In the genomic region with DNA sequence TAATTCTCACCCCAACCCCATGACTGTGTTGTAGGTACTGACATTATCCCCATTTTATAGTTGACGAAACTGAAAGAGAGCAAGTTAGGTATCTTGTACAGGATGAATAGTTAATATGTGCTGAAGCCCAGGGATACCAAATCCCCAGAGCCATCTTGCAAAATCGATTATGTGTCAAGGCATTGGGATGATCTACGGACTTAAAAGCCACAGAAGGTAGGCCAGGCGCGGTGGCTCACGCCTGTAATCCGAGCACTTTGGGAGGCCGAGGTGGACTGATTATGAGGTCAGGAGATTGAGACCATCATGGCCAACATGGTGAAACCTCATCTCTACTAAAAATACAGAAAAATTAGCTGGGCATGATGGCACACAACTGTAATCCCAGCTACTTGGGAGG, we compare ENCODE assay signal across 28 cellular contexts.
"Had no signal": no experiment of that assay in that cellular context is flagged by ENCODE, and none has a peak within 500 bp of the region (broad histone marks: within the 10 kb centered on the region; RNA-seq: fewer than 3 reads in every experiment).

No MANE protein-coding gene starts in this region.

- H3K4me1 ChIP-seq: neural progenitor cell, parathyroid adenoma, psoas muscle, spleen, suprapubic skin, testis, tibial artery, transverse colon, upper lobe of right lung had no signal

- H3K4me2 ChIP-seq: neural progenitor cell, smooth muscle cell had no signal

- ATAC-seq: natural killer cell; psoas muscle; right cardiac atrium; sciatic nerve; stimulated activated memory B cell treated with anti-CD40 and anti-IgM and Interleukin-4, amounts not matched to agents 10 μg/mL and 1 μg/mL and 100 μg/mL, for 72 hours; stimulated activated naive CD8-positive, alpha-beta T cell treated with anti-CD3 and anti-CD28 coated beads, Interleukin-15, amount 100 ng/mL, for 72 hours; stimulated activated naive CD8-positive, alpha-beta T cell treated with anti-CD3 and anti-CD28 coated beads, Interleukin-15, Interleukin-2, amounts not matched to agents 100 U/mL and 50 U/mL, for 24 hours; upper lobe of right lung had no signal

- DNase-seq: natural killer cell; occipital lobe; ovary; posterior cingulate gyrus; psoas muscle; right cardiac atrium; spleen; stimulated activated CD4-positive, alpha-beta T cell treated with anti-CD3 and anti-CD28 coated beads, Interleukin-12 subunit alpha, Interleukin-12 subunit beta, amount 100 ng/mL, for 4 hours; stimulated activated CD4-positive, alpha-beta T cell treated with anti-CD3 and anti-CD28 coated beads, Interleukin-1b, Interleukin-23, amount 100 ng/mL, for 48 hours; stimulated activated CD4-positive, alpha-beta T cell treated with anti-CD3 and anti-CD28 coated beads, Interleukin-4, amount 100 ng/mL, for 1 hour; stimulated activated CD4-positive, alpha-beta T cell treated with anti-CD3 and anti-CD28 coated beads, Interleukin-4, amount 100 ng/mL, for 4 hours; stimulated activated CD8-positive, alpha-beta memory T cell treated with anti-CD3 and anti-CD28 coated beads, Interleukin-4, amount 100 ng/mL, for 48 hours; stimulated activated naive CD4-positive, alpha-beta T cell; stimulated activated naive CD8-positive, alpha-beta T cell treated with anti-CD3 and anti-CD28 coated beads, Interleukin-15, amount 100 ng/mL, for 72 hours; stimulated activated naive CD8-positive, alpha-beta T cell treated with anti-CD3 and anti-CD28 coated beads, Interleukin-15, Interleukin-2, amounts not matched to agents 100 U/mL and 50 U/mL, for 24 hours; substantia nigra; testis; tibial artery; transverse colon; upper lobe of right lung; uterus had no signal

- H3K9ac ChIP-seq: neural progenitor cell, parathyroid adenoma had no signal

- H3K27ac ChIP-seq: neural progenitor cell, ovary, parathyroid adenoma, psoas muscle, skin epidermis, spleen, suprapubic skin, testis, tibial artery, transverse colon, upper lobe of right lung, uterus had no signal

- H3K79me2 ChIP-seq: parathyroid adenoma had no signal

- H3K9me3 ChIP-seq: ovary, psoas muscle, spleen, suprapubic skin, testis, tibial artery, transverse colon, upper lobe of right lung, uterus had no signal

- H3K4me3 ChIP-seq: neural progenitor cell, ovary, psoas muscle, skin epidermis, smooth muscle cell, spleen, suprapubic skin, testis, tibial artery, transverse colon, upper lobe of right lung, uterus had no signal

- H2AFZ ChIP-seq: neural progenitor cell, parathyroid adenoma had no signal

- H3K36me3 ChIP-seq: neural progenitor cell, ovary, spleen, suprapubic skin, tibial artery, transverse colon, upper lobe of right lung, uterus had no signal

- H3K27me3 ChIP-seq: neural progenitor cell, ovary, suprapubic skin, testis, tibial artery, transverse colon, upper lobe of right lung, uterus had no signal
